In genomic region chr22:37571258-37571991, GRCh38 we compare ENCODE assay signal across 1 cellular context.
TF ChIP-seq lines count a peak whose summit lies in the region.

No MANE protein-coding gene starts in this region.

TF ChIP-seq in GM23338, 12 proteins besides CTCF, POLR2A, EP300 and RAD21:
- TF ChIP-seq ZNF114 (CRISPR knock-in tag; IDR thresholded peaks at IDR 0.05) (no peak), STAT1 (IDR thresholded peaks at IDR 0.05; ENCODE audit: unreplicated experiment) (no peak), CREB1 (CRISPR knock-in tag; IDR thresholded peaks at IDR 0.05; ENCODE audit: low read depth) (no peak)
